9 cellular contexts compared by ENCODE assay signal in genomic region chr14:63478437-63478852, GRCh38.
DNase-seq lines count a peak whose midpoint lies in the region; ATAC-seq and TF ChIP-seq lines count a peak whose summit lies in the region.
"Had no signal": no experiment of that assay in that cellular context is flagged by ENCODE, and none has a peak within 500 bp of the region (broad histone marks: within the 10 kb centered on the region; RNA-seq: fewer than 3 reads in every experiment).

No MANE protein-coding gene starts in this region.

- no peak for TF ChIP-seq CTCF in adrenal gland (IDR thresholded peaks at IDR 0.05)
- no peak for TF ChIP-seq CTCF in vagina (IDR thresholded peaks at IDR 0.05)
- TF ChIP-seq CTCF in esophagus squamous epithelium (IDR thresholded peaks at IDR 0.05): no peak

- H3K4me3 ChIP-seq in naive thymus-derived CD4-positive, alpha-beta T cell (ENCODE audit: low read length): no peak overlapping the region
- no peak overlapping the region for H3K4me3 ChIP-seq in adrenal gland
- no peak overlapping the region for H3K4me3 ChIP-seq in vagina
- H3K4me3 ChIP-seq in esophagus squamous epithelium: no peak overlapping the region

- TF ChIP-seq POLR2A in adrenal gland (IDR thresholded peaks at IDR 0.05): no peak
- no peak for TF ChIP-seq POLR2A in vagina (IDR thresholded peaks at IDR 0.05)
- no peak for TF ChIP-seq POLR2A in esophagus squamous epithelium (IDR thresholded peaks at IDR 0.05)

- CTCF ChIA-PET in naive thymus-derived CD4-positive, alpha-beta T cell (lab: Charles Lee): no interaction called here

- H3K4me1 ChIP-seq in naive thymus-derived CD4-positive, alpha-beta T cell (ENCODE audit: control insufficient read depth in 2 of 2, insufficient read depth in 2 of 2, low read length in 2 of 2): peaks cover 4 to 16% of the 10 kb centered on the region in 2 donors
- H3K4me1 ChIP-seq in adrenal gland (replicated peaks in 1 of 2) (peaks cover 0 to 51% of the 10 kb centered on the region in 2 donors), vagina (peaks cover 41% of the 10 kb centered on the region), esophagus squamous epithelium (peaks cover 9 to 68% (median 27%) of the 10 kb centered on the region in 3 donors)

- peak overlapping the region in 7 of 10 donors; percentile 12 to 65 (median 50) for H3K4me3 Mint-ChIP-seq in naive thymus-derived CD4-positive, alpha-beta T cell

- peaks cover 24 to 64% (median 55%) of the 10 kb centered on the region in 7 donors for H3K4me1 Mint-ChIP-seq in naive thymus-derived CD4-positive, alpha-beta T cell

- no peaks in the 10 kb centered on the region for H3K9me3 ChIP-seq in naive thymus-derived CD4-positive, alpha-beta T cell (ENCODE audit: control insufficient read depth in 2 of 3, low read length in 3 of 3)
- H3K9me3 ChIP-seq in adrenal gland (replicated peaks in 1 of 3): no peaks in the 10 kb centered on the region
- H3K9me3 ChIP-seq in vagina: no peaks in the 10 kb centered on the region
- no peaks in the 10 kb centered on the region for H3K9me3 ChIP-seq in esophagus squamous epithelium
- H3K9me3 ChIP-seq: sigmoid colon had no signal

- H3K27ac Mint-ChIP-seq in naive thymus-derived CD4-positive, alpha-beta T cell: peak overlapping the region in 3 of 9 donors; percentile 64 to 69 (median 67)

- no peaks in the 10 kb centered on the region for H3K9me3 Mint-ChIP-seq in naive thymus-derived CD4-positive, alpha-beta T cell

- 82 to 96% (median 91%) methylated on average over 3 of the region's 3 CpGs for WGBS in adrenal gland, 4 donors
- 65 to 89% methylated on average over 2 to 3 of the region's 3 CpGs for WGBS in esophagus squamous epithelium, 2 donors

- no peak overlapping the region for H3K27ac ChIP-seq in naive thymus-derived CD4-positive, alpha-beta T cell (ENCODE audit: low read depth, low read length)
- no peak overlapping the region for H3K27ac ChIP-seq in adrenal gland
- H3K27ac ChIP-seq in vagina: no peak overlapping the region
- H3K27ac ChIP-seq in esophagus squamous epithelium: no peak overlapping the region
- H3K27ac ChIP-seq: VCaP had no signal

- no peaks in the 10 kb centered on the region for H3K36me3 ChIP-seq in naive thymus-derived CD4-positive, alpha-beta T cell (ENCODE audit: control insufficient read depth in 2 of 3, insufficient read depth in 3 of 3, low read length in 3 of 3)
- H3K36me3 ChIP-seq in adrenal gland (replicated peaks in 1 of 2) (no peaks in the 10 kb centered on the region), vagina (no peaks in the 10 kb centered on the region), esophagus squamous epithelium (no peaks in the 10 kb centered on the region)
- H3K36me3 ChIP-seq: sigmoid colon had no signal

- H3K27me3 ChIP-seq in naive thymus-derived CD4-positive, alpha-beta T cell (ENCODE audit: control insufficient read depth in 2 of 2, insufficient read depth in 2 of 2, low read length in 2 of 2): no peaks in the 10 kb centered on the region
- H3K27me3 ChIP-seq in adrenal gland (no peaks in the 10 kb centered on the region), vagina (no peaks in the 10 kb centered on the region), esophagus squamous epithelium (no peaks in the 10 kb centered on the region)
- H3K27me3 ChIP-seq: sigmoid colon had no signal

- POLR2A ChIA-PET in naive thymus-derived CD4-positive, alpha-beta T cell (lab: Charles Lee): no interaction called here

- peaks cover 0 to 15% (median 5%) of the 10 kb centered on the region in 5 donors for H3K36me3 Mint-ChIP-seq in naive thymus-derived CD4-positive, alpha-beta T cell

- DNase-seq in naive thymus-derived CD4-positive, alpha-beta T cell: no peak
- DNase-seq in adrenal gland (no peak), vagina (ENCODE audit: extremely low spot score in 2 of 2) (no peak), esophagus squamous epithelium (lab: John Stamatoyannopoulos, UW) (no peak)
- DNase-seq: sigmoid colon had no signal

- ATAC-seq in GM18870 (IDR thresholded peaks at IDR 0.05; ENCODE audit: unreplicated experiment) (peak; percentile 52), GM21619 (IDR thresholded peaks at IDR 0.05; ENCODE audit: unreplicated experiment) (peak; percentile 45), HG03457 (IDR thresholded peaks at IDR 0.05; ENCODE audit: unreplicated experiment) (peak; percentile 41)
- no peak for ATAC-seq in naive thymus-derived CD4-positive, alpha-beta T cell

- no peaks in the 10 kb centered on the region for H3K27me3 Mint-ChIP-seq in naive thymus-derived CD4-positive, alpha-beta T cell

- intact Hi-C loops in naive thymus-derived CD4-positive, alpha-beta T cell (cut with micrococcal nuclease): loop anchor here in 1 of 2 donors (2.0 to 10.0 kb wide), 6 partner anchors 34 to 286 kb away; partner anchors contain the start of genes PPP2R5E and WDR89
- intact Hi-C loops in adrenal gland (cut with DNase I) (no loop called here), vagina (cut with DNase I) (no loop called here), esophagus squamous epithelium (cut with DNase I) (no loop called here)
